ENCODE assay signal across 8 cellular contexts in genomic region chr4:47809654-47810203, GRCh38. TPM values are rescaled to one million over a fixed set of nuclear protein-coding genes. Genes with fewer than 3 reads are reported as not detected.
"Had no signal": no experiment of that assay in that cellular context is flagged by ENCODE, and none has a peak within 500 bp of the region (broad histone marks: within the 10 kb centered on the region; RNA-seq: fewer than 3 reads in every experiment).

No MANE protein-coding gene starts in this region.

- H3K4me2 ChIP-seq: GM23338 had no signal

- DNase-seq: H9, HFFc6, KG1 had no signal

- H3K27ac ChIP-seq: HL-60 had no signal

- H3K4me3 ChIP-seq: GM23338, K562 had no signal

- ATAC-seq: GM23338, HCT116, HepG2, K562 had no signal

- H2AFZ ChIP-seq: GM23338 had no signal

RNA-seq across cellular contexts. Expression of gene CORIN, which starts 28.1 kb away (rescaled TPM):
- total RNA-seq: GM23338 had no signal
- polyA plus RNA-seq: GM23338 had no signal
